ENCODE assay signal across 8 cellular contexts in genomic region chr14:24051789-24052655, GRCh38. TPM values are rescaled to one million over a fixed set of nuclear protein-coding genes. Genes with fewer than 3 reads are reported as not detected.
A peak's percentile ranks its signal among the peaks of the same experiment; 100 is the strongest.
DNase-seq lines count a peak whose midpoint lies in the region; ATAC-seq and TF ChIP-seq lines count a peak whose summit lies in the region.

A gene with protein sequence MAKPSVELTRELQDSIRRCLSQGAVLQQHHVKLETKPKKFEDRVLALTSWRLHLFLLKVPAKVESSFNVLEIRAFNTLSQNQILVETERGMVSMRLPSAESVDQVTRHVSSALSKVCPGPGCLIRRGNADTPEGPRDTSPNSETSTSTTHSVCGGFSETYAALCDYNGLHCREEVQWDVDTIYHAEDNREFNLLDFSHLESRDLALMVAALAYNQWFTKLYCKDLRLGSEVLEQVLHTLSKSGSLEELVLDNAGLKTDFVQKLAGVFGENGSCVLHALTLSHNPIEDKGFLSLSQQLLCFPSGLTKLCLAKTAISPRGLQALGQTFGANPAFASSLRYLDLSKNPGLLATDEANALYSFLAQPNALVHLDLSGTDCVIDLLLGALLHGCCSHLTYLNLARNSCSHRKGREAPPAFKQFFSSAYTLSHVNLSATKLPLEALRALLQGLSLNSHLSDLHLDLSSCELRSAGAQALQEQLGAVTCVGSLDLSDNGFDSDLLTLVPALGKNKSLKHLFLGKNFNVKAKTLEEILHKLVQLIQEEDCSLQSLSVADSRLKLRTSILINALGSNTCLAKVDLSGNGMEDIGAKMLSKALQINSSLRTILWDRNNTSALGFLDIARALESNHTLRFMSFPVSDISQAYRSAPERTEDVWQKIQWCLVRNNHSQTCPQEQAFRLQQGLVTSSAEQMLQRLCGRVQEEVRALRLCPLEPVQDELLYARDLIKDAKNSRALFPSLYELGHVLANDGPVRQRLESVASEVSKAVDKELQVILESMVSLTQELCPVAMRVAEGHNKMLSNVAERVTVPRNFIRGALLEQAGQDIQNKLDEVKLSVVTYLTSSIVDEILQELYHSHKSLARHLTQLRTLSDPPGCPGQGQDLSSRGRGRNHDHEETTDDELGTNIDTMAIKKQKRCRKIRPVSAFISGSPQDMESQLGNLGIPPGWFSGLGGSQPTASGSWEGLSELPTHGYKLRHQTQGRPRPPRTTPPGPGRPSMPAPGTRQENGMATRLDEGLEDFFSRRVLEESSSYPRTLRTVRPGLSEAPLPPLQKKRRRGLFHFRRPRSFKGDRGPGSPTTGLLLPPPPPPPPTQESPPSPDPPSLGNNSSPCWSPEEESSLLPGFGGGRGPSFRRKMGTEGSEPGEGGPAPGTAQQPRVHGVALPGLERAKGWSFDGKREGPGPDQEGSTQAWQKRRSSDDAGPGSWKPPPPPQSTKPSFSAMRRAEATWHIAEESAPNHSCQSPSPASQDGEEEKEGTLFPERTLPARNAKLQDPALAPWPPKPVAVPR (N-terminal part only) (plus strand): TSS chr14:24052009. CDS start chr14:24052154, 145 bp downstream.

- H3K9me3 ChIP-seq in ES-I3 (ENCODE audit: control insufficient read depth, insufficient read depth, low read length) (no peaks in the 10 kb centered on the region), right atrium auricular region (no peaks in the 10 kb centered on the region)

- peak within 1 kb of the TSS; percentile 72 for H3K9ac ChIP-seq in ES-I3 (ENCODE audit: low read depth, low read length)

- H3K36me3 ChIP-seq in ES-I3 (ENCODE audit: insufficient read depth, low read length) (no peaks in the 10 kb centered on the region), right atrium auricular region (no peaks in the 10 kb centered on the region)

- no peak for DNase-seq in LNCaP clone FGC (ENCODE audit: low read depth)
- peak; percentile 14 to 18 for DNase-seq in SW 1271 (lab: John Stamatoyannopoulos, UW)
- peak in 41 of 56 donors; percentile 21 to 81 (median 64) for DNase-seq in amygdala (lab: John Stamatoyannopoulos, UW)
- no peak for DNase-seq in right atrium auricular region (ENCODE audit: low spot score)
- peak; percentile 88 for DNase-seq in posterior vena cava (ENCODE audit: low spot score)
- no peak for DNase-seq in A172 (ENCODE audit: low spot score)

- H3K4me1 ChIP-seq in ES-I3 (ENCODE audit: insufficient read depth, low read length) (no peaks in the 10 kb centered on the region), right atrium auricular region (peaks cover 0 to 10% of the 10 kb centered on the region in 2 donors)

- peak within 1 kb of the TSS; percentile 57 to 64 for H3K27ac ChIP-seq in right atrium auricular region

- peak; percentile 73 for ATAC-seq in GM21825 (IDR thresholded peaks at IDR 0.05; ENCODE audit: unreplicated experiment)

- peak within 1 kb of the TSS; percentile 60 for H3K4me3 ChIP-seq in LNCaP clone FGC (ENCODE audit: low read depth, low read length)
- H3K4me3 ChIP-seq in right atrium auricular region, result peak within 1 kb of the TSS; percentile 63 to 67

- H3K27me3 ChIP-seq in right atrium auricular region, result no peaks in the 10 kb centered on the region

- no peak for TF ChIP-seq CTCF in LNCaP clone FGC (IDR thresholded peaks at IDR 0.05; ENCODE audit: control insufficient read depth, extremely low read depth, insufficient read depth)
- peak in 1 of 2 donors; percentile 12 for TF ChIP-seq CTCF in right atrium auricular region (IDR thresholded peaks at IDR 0.05)

- intact Hi-C loops in posterior vena cava (cut with DNase I), result no loop called here

RNA-seq across cellular contexts. Expression of the gene that starts here (rescaled TPM):
- total RNA-seq in right atrium auricular region (not detected), posterior vena cava (under 1 TPM; 0.14 to 0.23 TPM)
- total RNA-seq in A172 (2014; rRNA removed; shearing (Covaris generic)), result 0.02 and 0.05 TPM in 2 replicates

Comparison
In these comparisons a context has a peak if more than half of its experiments do, and no peak if none do; other contexts are left out.
1. Peak in DNase-seq in posterior vena cava; RNA of the gene not detected or under 1 TPM.
2. DNase-seq: peak in SW 1271 (2 of 2) and amygdala (41 of 56); none in LNCaP clone FGC (single experiment), right atrium auricular region (single experiment) and A172 (single experiment).